Comparison of ENCODE assay signal across 10 cellular contexts in genomic region chr21:45975017-45975595, GRCh38. TPM values are rescaled to one million over a fixed set of nuclear protein-coding genes. Genes with fewer than 3 reads are reported as not detected.
DNase-seq lines count a peak whose midpoint lies in the region; ATAC-seq and TF ChIP-seq lines count a peak whose summit lies in the region.
"Had no signal": no experiment of that assay in that cellular context is flagged by ENCODE, and none has a peak within 500 bp of the region (broad histone marks: within the 10 kb centered on the region; RNA-seq: fewer than 3 reads in every experiment).

No MANE protein-coding gene starts in this region.

- H3K4me1 Mint-ChIP-seq in naive thymus-derived CD8-positive, alpha-beta T cell = peaks cover 5 to 30% (median 22%) of the 10 kb centered on the region in 4 donors

- DNase-seq in fibroblast of lung (ENCODE audit: low read depth in 2 of 2) (peak in 1 of 2 donors; percentile 63), SW 1271 (lab: John Stamatoyannopoulos, UW) (no peak), NCI-H1694 (lab: John Stamatoyannopoulos, UW) (no peak), NCI-H82 (lab: John Stamatoyannopoulos, UW) (no peak)
- no peak for DNase-seq in naive thymus-derived CD8-positive, alpha-beta T cell
- no peak for DNase-seq in central memory CD4-positive, alpha-beta T cell
- DNase-seq: stimulated activated CD4-positive, alpha-beta T cell treated with anti-CD3 and anti-CD28 coated beads, Interleukin-15, amount 100 ng/mL, for 24 hours had no signal

- H3K4me2 ChIP-seq in Loucy (ENCODE audit: low read depth, low read length, poor library complexity, severe bottlenecking) = peak overlapping the region; percentile 81
- H3K4me2 ChIP-seq in fibroblast of lung (ENCODE audit: extremely low read depth, insufficient read depth, low read length) = peak overlapping the region; percentile 78

- H3K27me3 ChIP-seq in ACC112 (ENCODE audit: insufficient read depth, low read length) (no peaks in the 10 kb centered on the region), Loucy (ENCODE audit: insufficient read depth, low read length, poor library complexity, severe bottlenecking) (no peaks in the 10 kb centered on the region), fibroblast of lung (ENCODE audit: control insufficient read depth, insufficient read depth, low read length) (no peaks in the 10 kb centered on the region)

- H3K27ac ChIP-seq in ACC112 (ENCODE audit: low read depth, low read length) = peak overlapping the region; percentile 80
- peak overlapping the region; percentile 96 for H3K27ac ChIP-seq in fibroblast of lung (ENCODE audit: insufficient read depth, low read length)
- H3K27ac ChIP-seq: cardiac muscle cell had no signal

- H3K36me3 Mint-ChIP-seq in naive thymus-derived CD8-positive, alpha-beta T cell = no peaks in the 10 kb centered on the region

- H3K79me2 ChIP-seq in ACC112 (ENCODE audit: control insufficient read depth, insufficient read depth, low read length, unreplicated experiment) = no peaks in the 10 kb centered on the region
- no peaks in the 10 kb centered on the region for H3K79me2 ChIP-seq in Loucy (ENCODE audit: insufficient read depth, low read length)
- no peaks in the 10 kb centered on the region for H3K79me2 ChIP-seq in fibroblast of lung (ENCODE audit: control insufficient read depth, insufficient read depth, low read length)

- H3K9me3 ChIP-seq in Loucy (ENCODE audit: insufficient read depth, low read depth, low read length) (no peaks in the 10 kb centered on the region), fibroblast of lung (ENCODE audit: control insufficient read depth, insufficient read depth, low read depth, low read length) (no peaks in the 10 kb centered on the region)

- H3K27me3 Mint-ChIP-seq in naive thymus-derived CD8-positive, alpha-beta T cell = peaks cover 0 to 23% (median 8%) of the 10 kb centered on the region in 5 donors

- peak overlapping the region in 8 of 10 donors; percentile 24 to 93 (median 42) for H3K4me3 Mint-ChIP-seq in naive thymus-derived CD8-positive, alpha-beta T cell

- no peak overlapping the region for H3K9ac ChIP-seq in Loucy (ENCODE audit: low read depth, low read length, poor library complexity, severe bottlenecking)
- H3K9ac ChIP-seq in fibroblast of lung (ENCODE audit: insufficient read depth, low read length) = peak overlapping the region; percentile 83

- POLR2A ChIA-PET in naive thymus-derived CD8-positive, alpha-beta T cell (lab: Charles Lee) = interaction anchor here (0.6 kb wide), 1 partner anchor 574 kb away, joined by 3 read pairs; no protein-coding TSS in a partner anchor

- H3K4me3 ChIP-seq in ACC112 (ENCODE audit: low read depth, low read length) (peak overlapping the region; percentile 76), Loucy (ENCODE audit: low read length, poor library complexity, severe bottlenecking) (no peak overlapping the region), fibroblast of lung (replicated peaks in 1 of 4; ENCODE audit: control extremely low read depth in 1 of 4, insufficient read depth in 1 of 4, low read depth in 3 of 4, low read length in 4 of 4) (peak overlapping the region in 3 of 4 experiments; percentile 0 to 58 (median 7))
- H3K4me3 ChIP-seq: cardiac muscle cell had no signal

- peaks cover 56% of the 10 kb centered on the region for H3K4me1 ChIP-seq in ACC112 (ENCODE audit: control insufficient read depth, insufficient read depth, low read length, unreplicated experiment)
- H3K4me1 ChIP-seq in Loucy (ENCODE audit: insufficient read depth, low read length, poor library complexity, severe bottlenecking) = peaks cover 50% of the 10 kb centered on the region
- H3K4me1 ChIP-seq in fibroblast of lung (ENCODE audit: control insufficient read depth, extremely low read depth, insufficient read depth, low read length) = peaks cover 39% of the 10 kb centered on the region

- ATAC-seq in naive thymus-derived CD8-positive, alpha-beta T cell = no peak

- no peaks in the 10 kb centered on the region for H3K9me3 Mint-ChIP-seq in naive thymus-derived CD8-positive, alpha-beta T cell

- H2AFZ ChIP-seq in ACC112 (ENCODE audit: low read length, unreplicated experiment) (no peak overlapping the region), Loucy (ENCODE audit: low read length) (no peak overlapping the region), fibroblast of lung (ENCODE audit: low read length) (no peak overlapping the region)

- H3K27ac Mint-ChIP-seq in naive thymus-derived CD8-positive, alpha-beta T cell = peak overlapping the region in 2 of 10 donors; percentile 37 to 81

- H3K36me3 ChIP-seq in ACC112 (ENCODE audit: insufficient read depth, low read length) = no peaks in the 10 kb centered on the region
- H3K36me3 ChIP-seq in Loucy (ENCODE audit: insufficient read depth, low read length) = no peaks in the 10 kb centered on the region
- no peaks in the 10 kb centered on the region for H3K36me3 ChIP-seq in fibroblast of lung (ENCODE audit: control insufficient read depth, insufficient read depth, low read length)
- H3K36me3 ChIP-seq: cardiac muscle cell had no signal

- H3F3A ChIP-seq in Loucy (ENCODE audit: low read depth) = peaks cover 3% of the 10 kb centered on the region; the same call in 1 of the 2 replicates

- H4K20me1 ChIP-seq in Loucy (ENCODE audit: insufficient read depth, low read length, poor library complexity, severe bottlenecking) = no peaks in the 10 kb centered on the region
- H4K20me1 ChIP-seq in fibroblast of lung (ENCODE audit: control insufficient read depth, extremely low read depth, insufficient read depth, low read length) = no peaks in the 10 kb centered on the region

- no peak for TF ChIP-seq CTCF in Loucy (conservative IDR thresholded peaks at IDR 0.05; ENCODE audit: low read length)
- no peak for TF ChIP-seq CTCF in fibroblast of lung (conservative IDR thresholded peaks at IDR 0.05 in 1 of 2, IDR thresholded peaks at IDR 0.05 in 1 of 2; ENCODE audit: low read depth in 1 of 2, low read length in 2 of 2)

- no peaks in the 10 kb centered on the region for H3K9me2 ChIP-seq in Loucy (replicated peaks; ENCODE audit: low read depth, low read length)

RNA-seq across cellular contexts. Expression of gene COL6A1, which starts 6.5 kb away (rescaled TPM):
- total RNA-seq in fibroblast of lung = 623 and 645 TPM in 2 replicates
- polyA plus RNA-seq in fibroblast of lung = 621 and 1,137 TPM in 2 replicates
- 1,146 and 2,228 TPM in 2 replicates for polyA plus RNA-seq in fibroblast of lung (2012)
- 1,147 and 1,843 TPM in 2 replicates for polyA minus RNA-seq in fibroblast of lung (ENCODE audit: low replicate concordance)
- 10 to 100 TPM; 19.4 to 21.0 TPM for total RNA-seq in naive thymus-derived CD8-positive, alpha-beta T cell
- 1 to 10 TPM; 1.7 to 2.0 (median 1.7) TPM for polyA plus RNA-seq in naive thymus-derived CD8-positive, alpha-beta T cell

Comparison
In these comparisons a context has a peak if more than half of its experiments do, and no peak if none do; other contexts are left out.
1. RNA of gene COL6A1, which starts 6.5 kb away (total RNA-seq): 623 to 645 TPM in fibroblast of lung; 19.4 to 21.0 TPM in naive thymus-derived CD8-positive, alpha-beta T cell; every median in the first group is over 10 times any median in the second.